Comparison of ENCODE assay signal across 7 cellular contexts in the genomic region with DNA sequence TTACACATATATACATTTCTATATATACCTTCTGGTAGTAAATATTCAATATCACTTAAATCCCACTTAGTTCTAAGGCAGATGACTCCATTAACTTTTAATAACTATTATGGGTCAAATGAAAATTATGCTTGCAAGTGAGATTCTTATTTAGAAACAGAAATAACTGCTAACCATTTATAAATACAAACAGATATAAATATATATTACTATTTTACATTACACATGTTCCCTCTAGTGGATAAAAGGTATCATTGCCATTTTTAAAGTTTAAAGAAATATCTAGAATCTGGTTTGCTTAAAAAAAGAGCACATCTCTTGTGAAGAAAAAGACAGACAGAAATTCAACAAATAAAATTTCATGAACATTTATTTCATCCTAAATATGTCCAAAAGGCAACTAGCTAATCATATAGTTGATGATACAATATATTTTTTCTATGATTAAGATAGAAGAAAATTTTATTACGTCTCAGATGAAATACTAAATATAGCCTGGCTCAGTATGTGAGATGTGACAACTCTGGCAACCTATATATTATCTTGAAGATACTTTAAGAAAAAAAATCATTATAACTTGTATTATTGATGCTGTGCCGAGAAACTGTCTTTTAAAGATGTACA. TPM values are rescaled to one million over a fixed set of nuclear protein-coding genes. Genes with fewer than 3 reads are reported as not detected.
DNase-seq lines count a peak whose midpoint lies in the region; ATAC-seq and TF ChIP-seq lines count a peak whose summit lies in the region.

No MANE protein-coding gene starts in this region.

- H3K4me1 ChIP-seq in parathyroid adenoma = no peaks in the 10 kb centered on the region

- H2AFZ ChIP-seq in parathyroid adenoma = no peak overlapping the region

- peak; percentile 46 for TF ChIP-seq CTCF in choroid plexus epithelial cell (conservative IDR thresholded peaks at IDR 0.05; ENCODE audit: low read depth, low read length)
- TF ChIP-seq CTCF in parathyroid adenoma (IDR thresholded peaks at IDR 0.05) = peak; percentile 56

- H3K27me3 Mint-ChIP-seq in activated T-cell treated with anti-CD3 and anti-CD28 coated beads, Interleukin-2, amount 50 U/mL, for 72 hours (ENCODE audit: low read depth) = no peaks in the 10 kb centered on the region

- H3K36me3 ChIP-seq in parathyroid adenoma (ENCODE audit: control insufficient read depth, insufficient read depth, low read length) = no peaks in the 10 kb centered on the region

- H3K27ac ChIP-seq in parathyroid adenoma = no peak overlapping the region

- H3K4me3 ChIP-seq in choroid plexus epithelial cell (ENCODE audit: low read depth, low read length) = no peak overlapping the region
- H3K4me3 ChIP-seq in parathyroid adenoma (ENCODE audit: low read depth, low read length) = no peak overlapping the region

- no peak overlapping the region for H3K9ac ChIP-seq in parathyroid adenoma

- H3K4me3 Mint-ChIP-seq in activated T-cell treated with anti-CD3 and anti-CD28 coated beads, Interleukin-2, amount 50 U/mL, for 72 hours = no peak overlapping the region

- H3K9me3 ChIP-seq in parathyroid adenoma (ENCODE audit: control insufficient read depth, low read length) = no peaks in the 10 kb centered on the region

- H3K4me1 Mint-ChIP-seq in activated T-cell treated with anti-CD3 and anti-CD28 coated beads, Interleukin-2, amount 50 U/mL, for 72 hours (ENCODE audit: low read depth) = no peaks in the 10 kb centered on the region

- H3K27ac Mint-ChIP-seq in activated T-cell treated with anti-CD3 and anti-CD28 coated beads, Interleukin-2, amount 50 U/mL, for 72 hours = no peak overlapping the region

- no peaks in the 10 kb centered on the region for H3K27me3 ChIP-seq in parathyroid adenoma (ENCODE audit: control insufficient read depth, insufficient read depth, low read length)

- H3K4me2 ChIP-seq in parathyroid adenoma (ENCODE audit: low read length) = no peak overlapping the region

- H3K36me3 Mint-ChIP-seq in activated T-cell treated with anti-CD3 and anti-CD28 coated beads, Interleukin-2, amount 50 U/mL, for 72 hours (ENCODE audit: insufficient read depth in 2 of 2) = peaks cover 0 to 6% of the 10 kb centered on the region in 2 donors

- peak; percentile 11 for DNase-seq in GM03348 (ENCODE audit: low spot score)
- peak; percentile 18 for DNase-seq in NCI-H1694 (lab: John Stamatoyannopoulos, UW)
- DNase-seq in choroid plexus epithelial cell (ENCODE audit: low read depth) = peak; percentile 35
- DNase-seq in activated T-cell treated with anti-CD3 and anti-CD28 coated beads, Interleukin-2, amount 50 U/mL, for 72 hours = no peak

- ATAC-seq in activated T-cell treated with anti-CD3 and anti-CD28 coated beads, Interleukin-2, amount 50 U/mL, for 72 hours (replicated peaks in 1 of 2) = no peak
- no peak for ATAC-seq in activated CD4-positive, CD25-positive, alpha-beta regulatory T cell treated with anti-CD3 and anti-CD28 coated beads, Interleukin-2, amount 50 U/mL, for 24 hours
- no peak for ATAC-seq in HG03280 (IDR thresholded peaks at IDR 0.05; ENCODE audit: unreplicated experiment)

- no peaks in the 10 kb centered on the region for H3K9me3 Mint-ChIP-seq in activated T-cell treated with anti-CD3 and anti-CD28 coated beads, Interleukin-2, amount 50 U/mL, for 72 hours

- H3K79me2 ChIP-seq in parathyroid adenoma = peaks cover 3% of the 10 kb centered on the region

RNA-seq across cellular contexts. Expression of gene RAD51AP1, which starts 11.7 kb away (rescaled TPM):
- 10 to 100 TPM; 48.9 to 57.9 TPM for total RNA-seq in activated T-cell treated with anti-CD3 and anti-CD28 coated beads, Interleukin-2, amount 50 U/mL, for 72 hours

RNA-seq across cellular contexts. Expression of gene DYRK4, which starts 35.0 kb away (rescaled TPM):
- total RNA-seq in activated T-cell treated with anti-CD3 and anti-CD28 coated beads, Interleukin-2, amount 50 U/mL, for 72 hours = 10 to 100 TPM; 51.2 to 55.6 TPM

Comparison
In these comparisons a context has a peak if more than half of its experiments do, and no peak if none do; other contexts are left out.
1. DNase-seq: peak in GM03348 (single experiment), NCI-H1694 (single experiment) and choroid plexus epithelial cell (single experiment); none in activated T-cell treated with anti-CD3 and anti-CD28 coated beads, Interleukin-2, amount 50 U/mL, for 72 hours (0 of 2).